ENCODE assay signal across 1 cellular context in the genomic region with DNA sequence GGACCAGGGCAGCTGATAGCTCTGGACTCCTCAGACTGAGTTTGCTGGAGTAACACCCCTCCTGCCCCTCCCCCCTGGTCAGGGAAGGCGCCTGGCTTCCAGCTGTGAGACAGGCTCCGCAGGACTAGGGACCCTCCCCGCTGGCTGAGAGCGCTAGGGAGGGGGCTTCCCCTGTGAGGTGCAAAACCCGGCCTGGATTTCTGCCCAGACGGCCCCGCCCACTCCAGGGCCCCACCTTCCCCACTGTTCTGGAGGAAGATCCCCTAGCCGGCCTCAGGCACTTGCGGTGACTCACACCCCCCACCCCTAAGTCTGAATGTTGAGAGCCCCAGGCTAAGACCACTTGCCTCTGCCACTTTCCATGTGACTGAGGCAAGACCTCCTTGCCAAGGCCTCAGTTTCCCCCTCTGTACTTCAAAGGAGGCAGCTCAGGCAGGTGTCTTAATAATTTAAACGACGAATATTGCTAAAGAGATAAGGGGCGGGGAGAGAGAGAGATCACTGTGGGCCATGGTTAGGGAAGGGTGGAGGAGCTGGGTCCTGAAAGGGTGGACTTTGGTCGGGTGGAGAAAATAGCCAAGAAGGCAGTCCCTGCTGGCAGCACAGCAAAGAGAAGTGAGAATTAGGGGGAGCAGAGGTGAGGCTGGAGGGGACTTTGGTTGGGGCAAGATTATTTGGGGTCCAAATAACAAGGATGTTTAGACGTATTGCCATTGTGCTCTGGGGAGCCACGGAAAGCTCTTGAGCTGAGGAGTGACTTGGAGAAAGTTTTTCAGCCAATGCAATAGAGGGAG.
TF ChIP-seq lines count a peak whose summit lies in the region.

No MANE protein-coding gene starts in this region.

TF ChIP-seq in GM12878, 131 proteins besides CTCF, POLR2A, EP300 and RAD21:
- TF ChIP-seq FOXM1 (IDR thresholded peaks at IDR 0.05; ENCODE audit: low read depth, low read length) (no peak), ASH2L (IDR thresholded peaks at IDR 0.05; ENCODE audit: borderline replicate concordance, low read depth) (no peak), ZNF622 (IDR thresholded peaks at IDR 0.05) (no peak), ZNF274 (IDR thresholded peaks at IDR 0.05; ENCODE audit: insufficient read depth, insufficient read length) (no peak), SRF (IDR thresholded peaks at IDR 0.05; ENCODE audit: low read depth in 2 of 2, low read length in 2 of 2) (no peak), CEBPB (IDR thresholded peaks at IDR 0.05; ENCODE audit: borderline replicate concordance in 1 of 2, low read depth in 2 of 2, low read length in 2 of 2) (no peak), GATAD2B (conservative IDR thresholded peaks at IDR 0.05; ENCODE audit: low read depth) (no peak), TARDBP (IDR thresholded peaks at IDR 0.05; ENCODE audit: borderline replicate concordance) (no peak), MTA2 (IDR thresholded peaks at IDR 0.05; ENCODE audit: low read depth) (no peak), SP1 (IDR thresholded peaks at IDR 0.05; ENCODE audit: low read depth, low read length) (no peak)
- TF ChIP-seq, protein P1, sequence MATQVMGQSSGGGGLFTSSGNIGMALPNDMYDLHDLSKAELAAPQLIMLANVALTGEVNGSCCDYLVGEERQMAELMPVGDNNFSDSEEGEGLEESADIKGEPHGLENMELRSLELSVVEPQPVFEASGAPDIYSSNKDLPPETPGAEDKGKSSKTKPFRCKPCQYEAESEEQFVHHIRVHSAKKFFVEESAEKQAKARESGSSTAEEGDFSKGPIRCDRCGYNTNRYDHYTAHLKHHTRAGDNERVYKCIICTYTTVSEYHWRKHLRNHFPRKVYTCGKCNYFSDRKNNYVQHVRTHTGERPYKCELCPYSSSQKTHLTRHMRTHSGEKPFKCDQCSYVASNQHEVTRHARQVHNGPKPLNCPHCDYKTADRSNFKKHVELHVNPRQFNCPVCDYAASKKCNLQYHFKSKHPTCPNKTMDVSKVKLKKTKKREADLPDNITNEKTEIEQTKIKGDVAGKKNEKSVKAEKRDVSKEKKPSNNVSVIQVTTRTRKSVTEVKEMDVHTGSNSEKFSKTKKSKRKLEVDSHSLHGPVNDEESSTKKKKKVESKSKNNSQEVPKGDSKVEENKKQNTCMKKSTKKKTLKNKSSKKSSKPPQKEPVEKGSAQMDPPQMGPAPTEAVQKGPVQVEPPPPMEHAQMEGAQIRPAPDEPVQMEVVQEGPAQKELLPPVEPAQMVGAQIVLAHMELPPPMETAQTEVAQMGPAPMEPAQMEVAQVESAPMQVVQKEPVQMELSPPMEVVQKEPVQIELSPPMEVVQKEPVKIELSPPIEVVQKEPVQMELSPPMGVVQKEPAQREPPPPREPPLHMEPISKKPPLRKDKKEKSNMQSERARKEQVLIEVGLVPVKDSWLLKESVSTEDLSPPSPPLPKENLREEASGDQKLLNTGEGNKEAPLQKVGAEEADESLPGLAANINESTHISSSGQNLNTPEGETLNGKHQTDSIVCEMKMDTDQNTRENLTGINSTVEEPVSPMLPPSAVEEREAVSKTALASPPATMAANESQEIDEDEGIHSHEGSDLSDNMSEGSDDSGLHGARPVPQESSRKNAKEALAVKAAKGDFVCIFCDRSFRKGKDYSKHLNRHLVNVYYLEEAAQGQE (IDR thresholded peaks at IDR 0.05; ENCODE audit: low read depth, low read length), result no peak
- TF ChIP-seq, protein P2, sequence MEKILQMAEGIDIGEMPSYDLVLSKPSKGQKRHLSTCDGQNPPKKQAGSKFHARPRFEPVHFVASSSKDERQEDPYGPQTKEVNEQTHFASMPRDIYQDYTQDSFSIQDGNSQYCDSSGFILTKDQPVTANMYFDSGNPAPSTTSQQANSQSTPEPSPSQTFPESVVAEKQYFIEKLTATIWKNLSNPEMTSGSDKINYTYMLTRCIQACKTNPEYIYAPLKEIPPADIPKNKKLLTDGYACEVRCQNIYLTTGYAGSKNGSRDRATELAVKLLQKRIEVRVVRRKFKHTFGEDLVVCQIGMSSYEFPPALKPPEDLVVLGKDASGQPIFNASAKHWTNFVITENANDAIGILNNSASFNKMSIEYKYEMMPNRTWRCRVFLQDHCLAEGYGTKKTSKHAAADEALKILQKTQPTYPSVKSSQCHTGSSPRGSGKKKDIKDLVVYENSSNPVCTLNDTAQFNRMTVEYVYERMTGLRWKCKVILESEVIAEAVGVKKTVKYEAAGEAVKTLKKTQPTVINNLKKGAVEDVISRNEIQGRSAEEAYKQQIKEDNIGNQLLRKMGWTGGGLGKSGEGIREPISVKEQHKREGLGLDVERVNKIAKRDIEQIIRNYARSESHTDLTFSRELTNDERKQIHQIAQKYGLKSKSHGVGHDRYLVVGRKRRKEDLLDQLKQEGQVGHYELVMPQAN (conservative IDR thresholded peaks at IDR 0.05), result no peak
- TF ChIP-seq, protein P3, sequence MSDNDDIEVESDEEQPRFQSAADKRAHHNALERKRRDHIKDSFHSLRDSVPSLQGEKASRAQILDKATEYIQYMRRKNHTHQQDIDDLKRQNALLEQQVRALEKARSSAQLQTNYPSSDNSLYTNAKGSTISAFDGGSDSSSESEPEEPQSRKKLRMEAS (IDR thresholded peaks at IDR 0.05; ENCODE audit: low read depth, low read length), result no peak
